In the genomic region with DNA sequence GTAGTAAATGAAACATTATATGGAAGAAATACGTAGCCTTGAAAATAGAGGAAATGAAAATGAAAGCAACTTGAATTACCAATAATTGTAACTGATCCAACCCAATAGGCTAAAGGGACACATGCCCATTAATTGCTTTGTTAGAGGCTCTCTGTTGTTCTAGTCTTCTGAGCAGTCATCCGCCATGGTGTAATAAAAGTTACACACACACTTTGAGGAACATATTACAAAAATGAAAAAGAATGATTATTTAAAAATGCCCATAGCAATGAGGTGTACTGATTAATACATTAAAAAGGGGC, we compare ENCODE assay signal across 10 cellular contexts.
A peak's percentile ranks its signal among the peaks of the same experiment; 100 is the strongest.
DNase-seq lines count a peak whose midpoint lies in the region; ATAC-seq, FAIRE-seq and TF ChIP-seq lines count a peak whose summit lies in the region.
"Had no signal": no experiment of that assay in that cellular context is flagged by ENCODE, and none has a peak within 500 bp of the region (broad histone marks: within the 10 kb centered on the region; RNA-seq: fewer than 3 reads in every experiment).

No MANE protein-coding gene starts in this region.

- peak overlapping the region; percentile 60 for H3K4me3 Mint-ChIP-seq in osteocyte (ENCODE audit: unreplicated experiment)

- H3K36me3 Mint-ChIP-seq in osteocyte (ENCODE audit: unreplicated experiment), result no peaks in the 10 kb centered on the region

- FAIRE-seq in HTR-8/SVneo (lab: Jason Lieb, UNC), result no peak

- H3K27ac ChIP-seq in caudate nucleus (ENCODE audit: low read depth, low read length), result peak overlapping the region; percentile 93

- H3K27ac Mint-ChIP-seq in osteocyte (ENCODE audit: unreplicated experiment), result peak overlapping the region; percentile 91

- TF ChIP-seq CTCF in osteocyte (IDR thresholded peaks at IDR 0.05), result no peak

- DNase-seq in CD1c-positive myeloid dendritic cell (ENCODE audit: extremely low spot score) (peak; percentile 35), caudate nucleus (lab: John Stamatoyannopoulos, UW) (no peak), osteocyte (ENCODE audit: extremely low spot score, unreplicated experiment) (no peak), NCI-H1694 (lab: John Stamatoyannopoulos, UW) (no peak), HTR-8/SVneo (ENCODE audit: insufficient read length, low spot score) (no peak), T1000 (lab: John Stamatoyannopoulos, UW) (no peak)
- no peak for DNase-seq in stimulated activated naive CD4-positive, alpha-beta T cell (lab: John Stamatoyannopoulos, UW)
- DNase-seq: activated CD4-positive, alpha-beta T cell treated with anti-CD3 and anti-CD28 coated beads, Interleukin-2, amount 50 U/mL, for 1 hour; activated naive CD4-positive, alpha-beta T cell had no signal

- peaks cover under 1% of the 10 kb centered on the region for H3K9me3 Mint-ChIP-seq in osteocyte (ENCODE audit: unreplicated experiment)

- ATAC-seq in HG03469 (IDR thresholded peaks at IDR 0.05; ENCODE audit: unreplicated experiment), result peak; percentile 54

- H3K27me3 Mint-ChIP-seq in osteocyte (ENCODE audit: unreplicated experiment), result no peaks in the 10 kb centered on the region

- H3K4me1 Mint-ChIP-seq in osteocyte (ENCODE audit: unreplicated experiment), result peaks cover 26% of the 10 kb centered on the region
